8 cellular contexts compared by ENCODE assay signal in the genomic region with DNA sequence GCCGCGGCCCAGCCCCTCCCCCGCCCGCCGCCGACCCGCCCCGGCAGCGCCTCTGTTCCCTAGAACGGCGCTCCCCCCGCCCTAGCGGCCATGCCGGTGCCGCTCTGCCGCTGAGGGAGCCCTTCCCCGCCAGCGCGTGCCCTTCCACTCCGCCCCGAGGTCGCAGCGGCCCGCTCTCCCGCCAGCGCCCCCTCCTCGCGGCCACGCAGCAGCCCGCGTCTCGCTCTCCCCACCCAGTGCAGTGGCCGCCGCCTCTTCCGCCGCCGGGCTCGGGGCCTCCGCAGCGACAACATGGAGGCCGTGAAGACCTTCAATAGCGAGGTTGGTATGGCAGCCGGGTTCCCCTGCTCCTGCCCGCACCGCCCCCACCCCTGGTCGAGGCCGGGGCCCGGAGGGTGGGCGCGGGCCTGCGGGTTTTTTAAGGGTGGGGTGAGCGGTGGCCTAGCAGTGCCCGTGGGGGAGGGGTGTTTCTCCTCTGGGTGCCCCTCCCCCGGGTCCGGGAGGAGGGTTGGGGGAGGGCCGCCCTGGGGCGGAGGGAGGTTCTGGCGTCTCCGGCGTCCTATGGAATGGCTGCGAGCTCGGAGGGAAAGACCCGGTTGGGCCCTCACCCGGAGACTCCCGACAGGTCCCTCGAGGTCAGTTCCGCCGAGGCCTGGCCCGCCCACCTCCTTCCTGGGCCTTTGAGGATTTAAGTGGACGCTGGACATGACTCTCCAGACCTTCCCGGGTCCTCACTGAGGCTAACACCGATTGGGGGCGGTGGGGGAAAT. TPM values are rescaled to one million over a fixed set of nuclear protein-coding genes. Genes with fewer than 3 reads are reported as not detected.
DNase-seq lines count a peak whose midpoint lies in the region; ATAC-seq and TF ChIP-seq lines count a peak whose summit lies in the region.

No MANE protein-coding gene starts in this region.

- ATAC-seq in GM21723 (IDR thresholded peaks at IDR 0.05; ENCODE audit: unreplicated experiment) (peak; percentile 86), esophagus mucosa (peak; percentile 98)
- ATAC-seq in activated T-cell treated with anti-CD3 and anti-CD28 coated beads, Interleukin-2, amount 50 U/mL, for 4 hours = peak; percentile 86 to 90

- no peaks in the 10 kb centered on the region for H3K27me3 Mint-ChIP-seq in activated T-cell treated with anti-CD3 and anti-CD28 coated beads, Interleukin-2, amount 50 U/mL, for 4 hours (ENCODE audit: low read depth)

- no TSS peak for BruUV-seq in PC-9 (replicated peaks; lab: Mats Ljungman, UMichigan)

- H3K27me3 ChIP-seq in PC-9 (ENCODE audit: insufficient read depth, low read depth) (no peaks in the 10 kb centered on the region), mucosa of stomach (ENCODE audit: control insufficient read depth, insufficient read depth, low read length) (no peaks in the 10 kb centered on the region)

- POLR2A ChIA-PET in PC-9 (lab: Charles Lee; ENCODE audit: unreplicated experiment) = no interaction called here

- no peaks in the 10 kb centered on the region for H3K9me2 ChIP-seq in PC-9 (ENCODE audit: insufficient read depth)

- CTCF ChIA-PET in PC-9 (lab: Charles Lee) = no interaction called here

- H3K27ac ChIP-seq in PC-9 = peak overlapping the region; percentile 91

- peak overlapping the region; percentile 92 for H3K9ac ChIP-seq in mucosa of stomach (ENCODE audit: low read length)

- intact Hi-C loops in PC-9 (cut with micrococcal nuclease; ENCODE audit: unreplicated experiment) = loop anchor here (1.0 to 5.0 kb wide), 3 partner anchors 56 to 72 kb away; no protein-coding TSS in a partner anchor

- peaks cover 23% of the 10 kb centered on the region for H3K4me1 ChIP-seq in PC-9 (replicated peaks; ENCODE audit: insufficient read depth)
- peaks cover 5% of the 10 kb centered on the region for H3K4me1 ChIP-seq in mucosa of stomach (ENCODE audit: control insufficient read depth, insufficient read depth, low read length)

- H2AFZ ChIP-seq in PC-9 = peak overlapping the region; percentile 82

- in situ Hi-C loops in KBM-7 (cut with MboI; ENCODE audit: low pct_unique_long_range_greater_than_20kb, low sequenced_read_pairs) = no loop called here

- H3K36me3 ChIP-seq in PC-9 (ENCODE audit: low read depth) (0 out of 2 replicates have a peak, but pooled peaks cover 3% of the 10 kb centered on the region), mucosa of stomach (ENCODE audit: control insufficient read depth, insufficient read depth, low read length) (no peaks in the 10 kb centered on the region)

- peaks cover 51% of the 10 kb centered on the region for H3K79me2 ChIP-seq in PC-9 (ENCODE audit: low read depth)

- DNase-seq in DMS53 (lab: John Stamatoyannopoulos, UW) (peak; percentile 97), KBM-7 (peak; percentile 92), PC-9 (peak; percentile 90 to 92)
- peak; percentile 83 for DNase-seq in activated T-cell treated with anti-CD3 and anti-CD28 coated beads, Interleukin-2, amount 50 U/mL, for 4 hours
- DNase-seq in stimulated activated CD8-positive, alpha-beta memory T cell treated with anti-CD3 and anti-CD28 coated beads, Interleukin-4, amount 100 ng/mL, for 48 hours = peak; percentile 90

- peaks cover 44% of the 10 kb centered on the region for H3K4me1 Mint-ChIP-seq in activated T-cell treated with anti-CD3 and anti-CD28 coated beads, Interleukin-2, amount 50 U/mL, for 4 hours (ENCODE audit: low read depth)

- H3K36me3 Mint-ChIP-seq in activated T-cell treated with anti-CD3 and anti-CD28 coated beads, Interleukin-2, amount 50 U/mL, for 4 hours (ENCODE audit: insufficient read depth) = peaks cover 9% of the 10 kb centered on the region

- peaks cover 14% of the 10 kb centered on the region for H3F3A ChIP-seq in PC-9 (ENCODE audit: insufficient read depth, low read depth)

- H3K9me3 Mint-ChIP-seq in activated T-cell treated with anti-CD3 and anti-CD28 coated beads, Interleukin-2, amount 50 U/mL, for 4 hours = no peaks in the 10 kb centered on the region

- H3K4me3 ChIP-seq in PC-9 (peak overlapping the region; percentile 89), mucosa of stomach (ENCODE audit: low read length) (peak overlapping the region; percentile 37)

- 0 out of 2 replicates have a peak, but pooled peaks have one; percentile 13 for TF ChIP-seq CTCF in PC-9 (conservative IDR thresholded peaks at IDR 0.05)

- H4K20me1 ChIP-seq in PC-9 (ENCODE audit: insufficient read depth) = peaks cover 46% of the 10 kb centered on the region

- H3K4me3 Mint-ChIP-seq in activated T-cell treated with anti-CD3 and anti-CD28 coated beads, Interleukin-2, amount 50 U/mL, for 4 hours = peak overlapping the region; percentile 91

- H3K9me3 ChIP-seq in PC-9 (ENCODE audit: insufficient read depth, low read depth) (no peaks in the 10 kb centered on the region), mucosa of stomach (ENCODE audit: control insufficient read depth, low read length) (no peaks in the 10 kb centered on the region)

- peak overlapping the region; percentile 81 for H3K4me2 ChIP-seq in PC-9

RNA-seq across cellular contexts. Expression of a gene that starts 0.6 kb away (rescaled TPM):
- 21.6 and 22.7 TPM in 2 replicates for total RNA-seq in PC-9 (2021)
- 10 to 100 TPM; 39.1 to 43.4 (median 43.1) TPM for total RNA-seq in activated T-cell treated with anti-CD3 and anti-CD28 coated beads, Interleukin-2, amount 50 U/mL, for 4 hours
- total RNA-seq in esophagus mucosa = 20.4 TPM

Comparison
In these comparisons a context has a peak if more than half of its experiments do, and no peak if none do; other contexts are left out.
1. Peak in every context shown above with its lines: DNase-seq, ATAC-seq, H3K4me3 ChIP-seq and H3K27ac ChIP-seq.